In the genomic region with DNA sequence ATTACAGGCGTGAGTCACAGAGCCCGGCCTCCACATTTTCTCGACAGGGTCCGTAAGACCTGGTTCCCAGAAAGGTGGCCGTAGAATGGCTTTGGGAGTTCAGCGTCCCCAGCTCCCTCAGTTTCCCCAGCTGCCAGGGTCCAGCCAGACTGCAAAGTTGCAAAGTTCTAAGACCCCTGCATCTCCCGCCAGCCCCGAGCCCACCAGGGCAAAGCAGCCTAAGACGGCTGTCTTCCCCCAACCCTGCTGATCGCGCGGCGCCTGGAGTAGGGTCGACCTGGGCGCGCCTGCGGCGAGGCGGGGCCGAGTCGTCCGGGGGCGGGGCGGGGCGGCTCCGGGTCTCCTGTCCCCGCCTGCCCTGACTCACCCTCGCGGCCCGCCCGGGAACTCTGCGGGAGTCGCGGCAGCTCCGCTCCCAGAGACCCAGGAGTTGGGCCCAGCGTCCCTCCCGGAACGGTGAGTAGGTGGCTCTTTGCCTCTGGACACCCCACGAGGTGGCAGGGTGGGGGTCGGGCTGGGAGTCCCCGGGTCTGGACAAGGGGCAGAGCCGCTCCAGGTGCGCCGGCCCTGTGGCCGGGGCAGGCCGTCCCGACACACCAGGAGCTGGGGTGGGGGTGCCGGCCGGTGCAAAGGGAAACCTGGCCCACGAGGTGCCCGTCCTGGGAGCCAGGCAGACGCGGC, we compare ENCODE assay signal across 1 cellular context.
TF ChIP-seq lines count a peak whose summit lies in the region.

A gene (plus strand): TSS at position 366 of the 681 bp plus-strand sequence. CDS start 7,094 bp downstream, outside the sequence.

TF ChIP-seq in HepG2, 621 proteins besides CTCF, POLR2A, EP300 and RAD21 (continued from another document):
- TF ChIP-seq, protein P1, sequence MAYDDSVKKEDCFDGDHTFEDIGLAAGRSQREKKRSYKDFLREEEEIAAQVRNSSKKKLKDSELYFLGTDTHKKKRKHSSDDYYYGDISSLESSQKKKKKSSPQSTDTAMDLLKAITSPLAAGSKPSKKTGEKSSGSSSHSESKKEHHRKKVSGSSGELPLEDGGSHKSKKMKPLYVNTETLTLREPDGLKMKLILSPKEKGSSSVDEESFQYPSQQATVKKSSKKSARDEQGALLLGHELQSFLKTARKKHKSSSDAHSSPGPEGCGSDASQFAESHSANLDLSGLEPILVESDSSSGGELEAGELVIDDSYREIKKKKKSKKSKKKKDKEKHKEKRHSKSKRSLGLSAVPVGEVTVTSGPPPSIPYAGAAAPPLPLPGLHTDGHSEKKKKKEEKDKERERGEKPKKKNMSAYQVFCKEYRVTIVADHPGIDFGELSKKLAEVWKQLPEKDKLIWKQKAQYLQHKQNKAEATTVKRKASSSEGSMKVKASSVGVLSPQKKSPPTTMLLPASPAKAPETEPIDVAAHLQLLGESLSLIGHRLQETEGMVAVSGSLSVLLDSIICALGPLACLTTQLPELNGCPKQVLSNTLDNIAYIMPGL (CRISPR knock-in tag; IDR thresholded peaks at IDR 0.05; ENCODE audit: borderline replicate concordance in 1 of 2, low read depth in 1 of 2) = peak; percentile 20 to 63; a peak in 2 of 4 replicates
- TF ChIP-seq GATAD2A (CRISPR knock-in tag; IDR thresholded peaks at IDR 0.05) (no peak), KLF12 (CRISPR knock-in tag; IDR thresholded peaks at IDR 0.05; ENCODE audit: borderline replicate concordance) (no peak)
